30 cellular contexts compared by ENCODE assay signal in genomic region chr2:147567131-147567530, GRCh38.
"Had no signal": no experiment of that assay in that cellular context is flagged by ENCODE, and none has a peak within 500 bp of the region (broad histone marks: within the 10 kb centered on the region; RNA-seq: fewer than 3 reads in every experiment).

No MANE protein-coding gene starts in this region.

- H3K27ac Mint-ChIP-seq: activated CD8-positive, alpha-beta memory T cell treated with anti-CD3 and anti-CD28 coated beads, Interleukin-2, amount 10 ng/mL, durations not matched to agents 7 days and 5 days; activated CD8-positive, alpha-beta T cell treated with anti-CD3 and anti-CD28 coated beads, Interleukin-2, amount 10 ng/mL, durations not matched to agents 7 days and 5 days; activated naive CD8-positive, alpha-beta T cell; activated T-helper 2 cell treated with anti-CD3 and anti-CD28 coated beads, Interferon-gamma antibody, Interleukin-2, Interleukin-4, amounts not matched to agents 10 μg/mL and 5 μg/mL and 100 μg/mL, durations not matched to agents 14 hours and 24 hours and 36 hours; mesothelial cell of epicardium; naive B cell; stimulated activated effector memory CD8-positive, alpha-beta T cell treated with anti-CD3 and anti-CD28 coated beads, Interleukin-12 subunit alpha, Interleukin-12 subunit beta, amount 100 ng/mL, for 72 hours; stimulated activated naive CD8-positive, alpha-beta T cell treated with anti-CD3 and anti-CD28 coated beads, Interleukin-15, Interleukin-2, amounts not matched to agents 100 ng/mL and 50 ng/mL, for 24 hours; T-helper 1 cell treated with Interleukin-12 subunit alpha and Interleukin-12 subunit beta and Interleukin-4 antibody, amounts not matched to agents 30 μg/mL and 1 μg/mL, for 36 hours; type B pancreatic cell; WTC11 had no signal

- H3K36me3 ChIP-seq: ovary, prostate gland, vagina had no signal

- H3K27me3 ChIP-seq: ovary, vagina had no signal

- H3K4me3 ChIP-seq: coronary artery, dorsolateral prefrontal cortex, ovary, prostate gland, skin epidermis, vagina had no signal

- H3K9me3 Mint-ChIP-seq: stimulated activated effector memory CD8-positive, alpha-beta T cell treated with anti-CD3 and anti-CD28 coated beads, Interleukin-12 subunit alpha, Interleukin-12 subunit beta, amount 100 ng/mL, for 72 hours had no signal

- H3K4me1 Mint-ChIP-seq: activated CD8-positive, alpha-beta memory T cell treated with anti-CD3 and anti-CD28 coated beads, Interleukin-2, amount 10 ng/mL, durations not matched to agents 7 days and 5 days; brain; mesothelial cell of epicardium; naive B cell; stimulated activated effector memory CD8-positive, alpha-beta T cell treated with anti-CD3 and anti-CD28 coated beads, Interleukin-12 subunit alpha, Interleukin-12 subunit beta, amount 100 ng/mL, for 72 hours; WTC11 had no signal

- H3K4me3 Mint-ChIP-seq: activated CD8-positive, alpha-beta memory T cell treated with anti-CD3 and anti-CD28 coated beads, Interleukin-2, amount 10 ng/mL, durations not matched to agents 7 days and 5 days; activated CD8-positive, alpha-beta T cell treated with anti-CD3 and anti-CD28 coated beads, Interleukin-2, amount 10 ng/mL, durations not matched to agents 7 days and 5 days; activated naive CD8-positive, alpha-beta T cell; brain; mesothelial cell of epicardium; naive B cell; stimulated activated effector memory CD8-positive, alpha-beta T cell treated with anti-CD3 and anti-CD28 coated beads, Interleukin-12 subunit alpha, Interleukin-12 subunit beta, amount 100 ng/mL, for 72 hours; stimulated activated naive CD8-positive, alpha-beta T cell treated with anti-CD3 and anti-CD28 coated beads, Interleukin-15, Interleukin-2, amounts not matched to agents 100 ng/mL and 50 ng/mL, for 24 hours; T-helper 1 cell treated with Interleukin-12 subunit alpha and Interleukin-12 subunit beta and Interleukin-4 antibody, amounts not matched to agents 30 μg/mL and 1 μg/mL, for 36 hours; type B pancreatic cell; WTC11 had no signal

- DNase-seq: activated CD8-positive, alpha-beta memory T cell treated with anti-CD3 and anti-CD28 coated beads, Interleukin-2, amount 10 ng/mL, durations not matched to agents 7 days and 5 days; activated CD8-positive, alpha-beta T cell treated with anti-CD3 and anti-CD28 coated beads, Interleukin-2, amount 10 ng/mL, durations not matched to agents 7 days and 5 days; activated T-cell treated with anti-CD3 and anti-CD28 coated beads, Interleukin-2, amount 50 U/mL, for 48 hours; aorta; dorsolateral prefrontal cortex; effector memory CD4-positive, alpha-beta T cell; head of caudate nucleus; hippocampal formation; left cardiac atrium; mammary epithelial cell; naive B cell; ovary; retina; stimulated activated CD4-positive, alpha-beta T cell treated with anti-CD3 and anti-CD28 coated beads, Interleukin-4, amount 100 ng/mL, for 24 hours; substantia nigra; T1000 had no signal

- H3K27ac ChIP-seq: coronary artery, dorsolateral prefrontal cortex, ovary, prostate gland, skin epidermis, vagina had no signal

- H3K36me3 Mint-ChIP-seq: activated CD8-positive, alpha-beta memory T cell treated with anti-CD3 and anti-CD28 coated beads, Interleukin-2, amount 10 ng/mL, durations not matched to agents 7 days and 5 days; activated naive CD8-positive, alpha-beta T cell; brain; mesothelial cell of epicardium; naive B cell; stimulated activated effector memory CD8-positive, alpha-beta T cell treated with anti-CD3 and anti-CD28 coated beads, Interleukin-12 subunit alpha, Interleukin-12 subunit beta, amount 100 ng/mL, for 72 hours; type B pancreatic cell had no signal

- FAIRE-seq: keratinocyte had no signal

- H3K4me1 ChIP-seq: prostate gland, vagina had no signal

- H3K27me3 Mint-ChIP-seq: activated CD8-positive, alpha-beta memory T cell treated with anti-CD3 and anti-CD28 coated beads, Interleukin-2, amount 10 ng/mL, durations not matched to agents 7 days and 5 days; activated naive CD8-positive, alpha-beta T cell; brain; naive B cell; stimulated activated naive CD8-positive, alpha-beta T cell treated with anti-CD3 and anti-CD28 coated beads, Interleukin-15, Interleukin-2, amounts not matched to agents 100 ng/mL and 50 ng/mL, for 24 hours; type B pancreatic cell had no signal

- H3K9me3 ChIP-seq: ovary, prostate gland, vagina had no signal
